In the genomic region with DNA sequence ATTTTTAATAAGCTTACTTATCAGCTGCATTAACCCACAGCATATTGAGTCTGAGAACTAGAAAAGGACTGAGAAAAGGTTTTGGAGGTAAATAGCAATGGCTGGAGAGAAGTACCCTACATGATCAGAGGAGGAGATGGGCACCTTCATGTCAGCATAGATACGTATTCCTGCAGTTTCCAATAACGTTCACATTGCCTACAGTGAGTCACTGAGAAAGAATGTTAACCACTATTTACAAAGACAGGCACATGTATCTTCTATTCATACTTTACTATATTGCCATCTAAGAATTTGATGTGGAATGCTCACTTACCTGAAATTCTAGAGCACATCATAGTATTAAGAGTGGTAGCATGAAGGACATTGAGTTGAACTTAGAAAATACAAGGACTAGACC, we compare ENCODE assay signal across 13 cellular contexts.
"Had no signal": no experiment of that assay in that cellular context is flagged by ENCODE, and none has a peak within 500 bp of the region (broad histone marks: within the 10 kb centered on the region; RNA-seq: fewer than 3 reads in every experiment).

No MANE protein-coding gene starts in this region.

- H3K4me3 ChIP-seq: body of pancreas, heart right ventricle, suprapubic skin, upper lobe of left lung had no signal

- DNase-seq: activated naive CD4-positive, alpha-beta T cell treated with anti-CD3 and anti-CD28 coated beads, Interleukin-2, amount 50 U/mL, for 16 hours; body of pancreas; dermis blood vessel endothelial cell; heart right ventricle; kidney; nephron progenitor cell; stimulated activated CD4-positive, alpha-beta T cell treated with anti-CD3 and anti-CD28 coated beads, Interleukin-4, amount 100 ng/mL, for 1 hour; stimulated activated CD8-positive, alpha-beta memory T cell treated with anti-CD3 and anti-CD28 coated beads, Interleukin-4, amount 100 ng/mL, for 48 hours; stimulated activated naive CD8-positive, alpha-beta T cell treated with anti-CD3 and anti-CD28 coated beads, Interleukin-15, Interleukin-2, amounts not matched to agents 100 U/mL and 50 U/mL, for 24 hours; upper lobe of left lung had no signal

- H3K9me3 ChIP-seq: body of pancreas, suprapubic skin had no signal

- H3K27ac Mint-ChIP-seq: activated T-helper 2 cell treated with anti-CD3 and anti-CD28 coated beads, Interferon-gamma antibody, Interleukin-2, Interleukin-4, amounts not matched to agents 10 μg/mL and 5 μg/mL and 100 μg/mL, durations not matched to agents 14 hours and 24 hours and 36 hours; nephron progenitor cell had no signal

- H3K27me3 ChIP-seq: body of pancreas, heart right ventricle, suprapubic skin, upper lobe of left lung had no signal

- H3K27ac ChIP-seq: body of pancreas, heart right ventricle, suprapubic skin, upper lobe of left lung had no signal

- ATAC-seq: activated CD4-positive, CD25-positive, alpha-beta regulatory T cell treated with anti-CD3 and anti-CD28 coated beads, Interleukin-2, amount 50 U/mL, for 24 hours; body of pancreas; heart right ventricle; stimulated activated naive CD8-positive, alpha-beta T cell treated with anti-CD3 and anti-CD28 coated beads, Interleukin-15, Interleukin-2, amounts not matched to agents 100 U/mL and 50 U/mL, for 24 hours had no signal

- H3K36me3 ChIP-seq: heart right ventricle, suprapubic skin, upper lobe of left lung had no signal

- H3K4me1 ChIP-seq: body of pancreas, heart right ventricle, suprapubic skin, upper lobe of left lung had no signal
